1 cellular context compared by ENCODE assay signal in genomic region chr7:139092090-139092796, GRCh38.
TF ChIP-seq lines count a peak whose summit lies in the region.

No MANE protein-coding gene starts in this region.

TF ChIP-seq in GM23338, 12 proteins besides CTCF, POLR2A, EP300 and RAD21 (continued from another document):
- TF ChIP-seq ZNF462 (CRISPR knock-in tag; IDR thresholded peaks at IDR 0.05) = no peak
- no peak for TF ChIP-seq EZH2 (IDR thresholded peaks at IDR 0.05; ENCODE audit: low read depth, unreplicated experiment)
